Comparison of ENCODE assay signal across 1 cellular context in genomic region chr3:159829056-159829995, GRCh38.
TF ChIP-seq lines count a peak whose summit lies in the region.

No MANE protein-coding gene starts in this region.

TF ChIP-seq in HCT116, 20 proteins besides CTCF, POLR2A, EP300 and RAD21 (continued from another document):
- TF ChIP-seq TCF7L2 (IDR thresholded peaks at IDR 0.05; ENCODE audit: borderline replicate concordance, extremely low read depth, insufficient read depth, insufficient read length) (peak; percentile 78), ZNF274 (IDR thresholded peaks at IDR 0.05; ENCODE audit: low read depth, low read length) (no peak), YY1 (IDR thresholded peaks at IDR 0.05; ENCODE audit: extremely low read depth, insufficient replicate concordance, low read depth, low read length) (no peak), ZFX (IDR thresholded peaks at IDR 0.05) (no peak), SRF (IDR thresholded peaks at IDR 0.05; ENCODE audit: low read depth) (no peak), CEBPB (IDR thresholded peaks at IDR 0.05; ENCODE audit: low read depth) (peak; percentile 98)
- TF ChIP-seq, protein P1, sequence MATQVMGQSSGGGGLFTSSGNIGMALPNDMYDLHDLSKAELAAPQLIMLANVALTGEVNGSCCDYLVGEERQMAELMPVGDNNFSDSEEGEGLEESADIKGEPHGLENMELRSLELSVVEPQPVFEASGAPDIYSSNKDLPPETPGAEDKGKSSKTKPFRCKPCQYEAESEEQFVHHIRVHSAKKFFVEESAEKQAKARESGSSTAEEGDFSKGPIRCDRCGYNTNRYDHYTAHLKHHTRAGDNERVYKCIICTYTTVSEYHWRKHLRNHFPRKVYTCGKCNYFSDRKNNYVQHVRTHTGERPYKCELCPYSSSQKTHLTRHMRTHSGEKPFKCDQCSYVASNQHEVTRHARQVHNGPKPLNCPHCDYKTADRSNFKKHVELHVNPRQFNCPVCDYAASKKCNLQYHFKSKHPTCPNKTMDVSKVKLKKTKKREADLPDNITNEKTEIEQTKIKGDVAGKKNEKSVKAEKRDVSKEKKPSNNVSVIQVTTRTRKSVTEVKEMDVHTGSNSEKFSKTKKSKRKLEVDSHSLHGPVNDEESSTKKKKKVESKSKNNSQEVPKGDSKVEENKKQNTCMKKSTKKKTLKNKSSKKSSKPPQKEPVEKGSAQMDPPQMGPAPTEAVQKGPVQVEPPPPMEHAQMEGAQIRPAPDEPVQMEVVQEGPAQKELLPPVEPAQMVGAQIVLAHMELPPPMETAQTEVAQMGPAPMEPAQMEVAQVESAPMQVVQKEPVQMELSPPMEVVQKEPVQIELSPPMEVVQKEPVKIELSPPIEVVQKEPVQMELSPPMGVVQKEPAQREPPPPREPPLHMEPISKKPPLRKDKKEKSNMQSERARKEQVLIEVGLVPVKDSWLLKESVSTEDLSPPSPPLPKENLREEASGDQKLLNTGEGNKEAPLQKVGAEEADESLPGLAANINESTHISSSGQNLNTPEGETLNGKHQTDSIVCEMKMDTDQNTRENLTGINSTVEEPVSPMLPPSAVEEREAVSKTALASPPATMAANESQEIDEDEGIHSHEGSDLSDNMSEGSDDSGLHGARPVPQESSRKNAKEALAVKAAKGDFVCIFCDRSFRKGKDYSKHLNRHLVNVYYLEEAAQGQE (IDR thresholded peaks at IDR 0.05; ENCODE audit: low read depth) = no peak
